Comparison of ENCODE assay signal across 25 cellular contexts in genomic region chr5:1467341-1468246, GRCh38. TPM values are rescaled to one million over a fixed set of nuclear protein-coding genes. Genes with fewer than 3 reads are reported as not detected.
A peak's percentile ranks its signal among the peaks of the same experiment; 100 is the strongest.
DNase-seq lines count a peak whose midpoint lies in the region; ATAC-seq, FAIRE-seq and TF ChIP-seq lines count a peak whose summit lies in the region.
"Had no signal": no experiment of that assay in that cellular context is flagged by ENCODE, and none has a peak within 500 bp of the region (broad histone marks: within the 10 kb centered on the region; RNA-seq: fewer than 3 reads in every experiment).

No MANE protein-coding gene starts in this region.

- H3K27ac Mint-ChIP-seq in natural killer cell, result peak overlapping the region; percentile 63 to 66
- H3K27ac Mint-ChIP-seq in natural killer cell treated with Interleukin-12 subunit alpha and Interleukin-12 subunit beta and Interleukin-15 and Interleukin-18, amount 100 ng/mL, for 72 hours, result peak overlapping the region in 1 of 2 donors; percentile 43
- H3K27ac Mint-ChIP-seq in neural progenitor cell, result peak overlapping the region; percentile 46

- H3K27ac ChIP-seq in H1 (ENCODE audit: low read depth, low read length) (no peak overlapping the region), neural progenitor cell (no peak overlapping the region)
- H3K27ac ChIP-seq: BLaER1 treated with 17β-estradiol and CSF1 and Interleukin-3, amounts not matched to agents 10 nM and 100 nM; body of pancreas; pancreas had no signal

- H3K18ac ChIP-seq in H1 (ENCODE audit: extremely low read depth, low read length), result no peak overlapping the region

- DNase-seq in natural killer cell (no peak), H1 (ENCODE audit: low read depth in 1 of 2, low spot score in 2 of 2) (no peak), neural progenitor cell (ENCODE audit: low spot score) (no peak), HCEC 1CT (no peak), GM12891 (ENCODE audit: insufficient read length, low spot score) (no peak)
- no peak for DNase-seq in natural killer cell treated with Interleukin-12 subunit alpha and Interleukin-12 subunit beta and Interleukin-15 and Interleukin-18, amount 100 ng/mL, for 72 hours (ENCODE audit: low spot score)
- DNase-seq: activated gamma-delta T cell; effector memory CD4-positive, alpha-beta T cell; Kasumi-1; NCI-H2227 treated with DMSO at 0.1 percent for 48 hours; NCI-H774; SHP77 treated with DMSO at 0.1 percent for 48 hours had no signal

- H2AFZ ChIP-seq in H1 (ENCODE audit: low read length) (no peak overlapping the region), neural progenitor cell (replicated peaks) (no peak overlapping the region)

- no peak overlapping the region for H2AK5ac ChIP-seq in H1 (ENCODE audit: low read depth, low read length)

- FAIRE-seq in H1 (lab: Jason Lieb, UNC), result no peak
- FAIRE-seq in GM12891 (lab: Jason Lieb, UNC), result no peak
- FAIRE-seq: colon, frontal cortex, keratinocyte, pancreas, TTC549 had no signal

- H3K36me3 Mint-ChIP-seq in natural killer cell, result peaks cover 6% of the 10 kb centered on the region
- peaks cover 22% of the 10 kb centered on the region for H3K36me3 Mint-ChIP-seq in natural killer cell treated with Interleukin-12 subunit alpha and Interleukin-12 subunit beta and Interleukin-15 and Interleukin-18, amount 100 ng/mL, for 72 hours
- peaks cover 28% of the 10 kb centered on the region for H3K36me3 Mint-ChIP-seq in neural progenitor cell

- peaks cover 19% of the 10 kb centered on the region for H3F3A ChIP-seq in neural progenitor cell (ENCODE audit: low read depth)

- TF ChIP-seq EP300 in H1 (IDR thresholded peaks at IDR 0.05; ENCODE audit: borderline replicate concordance in 1 of 2, low read depth in 2 of 2, low read length in 2 of 2), result no peak

- WGBS in H1 (ENCODE audit: extremely low coverage in 1 of 2, insufficient coverage in 1 of 2, insufficient read length in 1 of 2, insufficient replicate concordance in 2 of 2, low coverage in 1 of 2, low lambda C conversion rate in 2 of 2, missing lambda C conversion rate in 1 of 2), 2 experiments, result 93% methylated on average over 35 of the region's 51 CpGs; no CpG with 5 or more reads in 1 of the 2 experiments

- H3K9me3 ChIP-seq in H1 (ENCODE audit: insufficient read depth in 2 of 2, low read depth in 1 of 2, low read length in 1 of 2) (peaks cover 9 to 10% of the 10 kb centered on the region in 2 experiments; a peak in 2 of 4 replicates), neural progenitor cell (ENCODE audit: low read depth) (no peaks in the 10 kb centered on the region)
- H3K9me3 ChIP-seq: body of pancreas, pancreas had no signal

- H2BK12ac ChIP-seq in H1 (ENCODE audit: low read depth, low read length), result no peak overlapping the region

- H3K4me1 Mint-ChIP-seq in natural killer cell (peaks cover 18 to 20% of the 10 kb centered on the region in 2 donors), neural progenitor cell (peaks cover 18% of the 10 kb centered on the region)
- peaks cover 12 to 26% of the 10 kb centered on the region in 2 donors for H3K4me1 Mint-ChIP-seq in natural killer cell treated with Interleukin-12 subunit alpha and Interleukin-12 subunit beta and Interleukin-15 and Interleukin-18, amount 100 ng/mL, for 72 hours (ENCODE audit: low read depth in 2 of 2)
- H3K4me1 Mint-ChIP-seq: T-cell had no signal

- H3K56ac ChIP-seq in H1 (replicated peaks; ENCODE audit: insufficient read length, low read depth, low read length), result no peak overlapping the region

- H3K27me3 ChIP-seq in H1 (replicated peaks in 1 of 4; ENCODE audit: control insufficient read depth in 3 of 4, extremely low read depth in 1 of 4, insufficient read depth in 3 of 4, low read length in 3 of 4), result no peaks in the 10 kb centered on the region; a peak in 1 of 7 replicates
- no peaks in the 10 kb centered on the region for H3K27me3 ChIP-seq in neural progenitor cell
- H3K27me3 ChIP-seq: BLaER1 treated with 17β-estradiol and CSF1 and Interleukin-3, amounts not matched to agents 10 nM and 100 nM; body of pancreas; pancreas had no signal

- no peak for TF ChIP-seq RAD21 in H1 (IDR thresholded peaks at IDR 0.05 in 1 of 2, conservative IDR thresholded peaks at IDR 0.05 in 1 of 2; ENCODE audit: low read depth in 2 of 2, low read length in 2 of 2)

- H3K4me1 ChIP-seq in H1 (replicated peaks in 1 of 4; ENCODE audit: control insufficient read depth in 3 of 4, insufficient read depth in 4 of 4, low read length in 3 of 4) (no peaks in the 10 kb centered on the region), neural progenitor cell (no peaks in the 10 kb centered on the region)
- H3K4me1 ChIP-seq: body of pancreas, pancreas had no signal

- H4K20me1 ChIP-seq in H1 (replicated peaks in 1 of 2; ENCODE audit: control insufficient read depth in 1 of 2, insufficient read depth in 2 of 2, low read length in 2 of 2) (peaks cover 0 to 22% of the 10 kb centered on the region in 2 experiments), neural progenitor cell (ENCODE audit: low read depth) (no peaks in the 10 kb centered on the region)

- no peak for ATAC-seq in natural killer cell
- ATAC-seq in natural killer cell treated with Interleukin-12 subunit alpha and Interleukin-12 subunit beta and Interleukin-15 and Interleukin-18, amount 100 ng/mL, for 72 hours, result no peak
- ATAC-seq in HG03139 (IDR thresholded peaks at IDR 0.05; ENCODE audit: unreplicated experiment), result no peak
- ATAC-seq in HG03097 (IDR thresholded peaks at IDR 0.05; ENCODE audit: low FRiP score, unreplicated experiment), result no peak
- ATAC-seq: body of pancreas, esophagus mucosa, T-cell had no signal

- peaks cover 10% of the 10 kb centered on the region; the same call in 1 of the 2 replicates for H3K79me1 ChIP-seq in H1 (ENCODE audit: low read depth, low read length)

- POLR2A ChIA-PET in H1 (lab: Charles Lee; ENCODE audit: partially characterized antibody), result interaction anchor here (0.8 to 1.5 kb wide), 4 partner anchors 13 to 122 kb away, joined by 3 to 6 read pairs (median 3); no protein-coding TSS in a partner anchor

- peak overlapping the region; percentile 15; the same call in 1 of the 2 replicates for H4K8ac ChIP-seq in H1 (ENCODE audit: extremely low read depth, insufficient read depth, low read length)

- H3K36me3 ChIP-seq in H1 (ENCODE audit: control insufficient read depth in 2 of 4, insufficient read depth in 4 of 4, low read length in 3 of 4) (peaks cover 20 to 77% (median 60%) of the 10 kb centered on the region in 4 experiments), neural progenitor cell (no peaks in the 10 kb centered on the region)

- H3K4me3 Mint-ChIP-seq in natural killer cell, result no peak overlapping the region
- no peak overlapping the region for H3K4me3 Mint-ChIP-seq in natural killer cell treated with Interleukin-12 subunit alpha and Interleukin-12 subunit beta and Interleukin-15 and Interleukin-18, amount 100 ng/mL, for 72 hours
- no peak overlapping the region for H3K4me3 Mint-ChIP-seq in neural progenitor cell
- H3K4me3 Mint-ChIP-seq: T-cell had no signal

- H2BK15ac ChIP-seq in H1 (ENCODE audit: low read length), result no peak overlapping the region

- H2BK20ac ChIP-seq in H1 (ENCODE audit: low read length), result no peak overlapping the region

- TF ChIP-seq CTCF in natural killer cell (IDR thresholded peaks at IDR 0.05) (no peak), H1 (IDR thresholded peaks at IDR 0.05; ENCODE audit: control extremely low read depth in 1 of 3, insufficient read depth in 1 of 3, low read depth in 1 of 3, low read length in 3 of 3) (no peak), neural progenitor cell (IDR thresholded peaks at IDR 0.05) (no peak)

- H3K79me2 ChIP-seq in H1 (ENCODE audit: control insufficient read depth in 1 of 2, insufficient read depth in 2 of 2, low read length in 2 of 2) (peaks cover 0 to 3% of the 10 kb centered on the region in 2 experiments; a peak in 1 of 4 replicates), neural progenitor cell (ENCODE audit: low read depth) (no peaks in the 10 kb centered on the region)

- TF ChIP-seq POLR2A in H1 (IDR thresholded peaks at IDR 0.05; ENCODE audit: control extremely low read depth in 1 of 2, low read depth in 2 of 2, low read length in 2 of 2) (no peak), GM12891 (IDR thresholded peaks at IDR 0.05; ENCODE audit: low read depth, low read length) (no peak)

- no peaks in the 10 kb centered on the region for H3K27me3 Mint-ChIP-seq in natural killer cell (ENCODE audit: low read depth in 2 of 2)
- no peaks in the 10 kb centered on the region for H3K27me3 Mint-ChIP-seq in natural killer cell treated with Interleukin-12 subunit alpha and Interleukin-12 subunit beta and Interleukin-15 and Interleukin-18, amount 100 ng/mL, for 72 hours
- peaks cover 20% of the 10 kb centered on the region for H3K27me3 Mint-ChIP-seq in neural progenitor cell (ENCODE audit: insufficient read depth, low read depth)
- H3K27me3 Mint-ChIP-seq: T-cell had no signal

- no peak overlapping the region for H3K9ac ChIP-seq in H1 (replicated peaks in 1 of 4; ENCODE audit: extremely low read depth in 1 of 4, low read depth in 3 of 4, low read length in 3 of 4)
- H3K9ac ChIP-seq in neural progenitor cell, result no peak overlapping the region
- H3K9ac ChIP-seq: BLaER1 treated with 17β-estradiol and CSF1 and Interleukin-3, amounts not matched to agents 10 nM and 100 nM had no signal

- no peak overlapping the region for H4K5ac ChIP-seq in H1 (ENCODE audit: insufficient read length, low read depth, low read length)

- H3K4me2 ChIP-seq in H1 (ENCODE audit: insufficient read depth in 1 of 2, low read depth in 2 of 2, low read length in 2 of 2) (no peak overlapping the region), neural progenitor cell (no peak overlapping the region)
- H3K4me2 ChIP-seq: BLaER1 treated with 17β-estradiol and CSF1 and Interleukin-3, amounts not matched to agents 10 nM and 100 nM had no signal

- H3K14ac ChIP-seq in H1 (ENCODE audit: insufficient read length), result no peak overlapping the region

- no peak overlapping the region for H2BK120ac ChIP-seq in H1 (replicated peaks; ENCODE audit: low read depth, low read length)

- H3K4me3 ChIP-seq in H1 (ENCODE audit: extremely low read depth in 1 of 4, insufficient read depth in 2 of 4, low read depth in 3 of 4, low read length in 4 of 4) (no peak overlapping the region), neural progenitor cell (no peak overlapping the region)
- H3K4me3 ChIP-seq: BLaER1 treated with 17β-estradiol and CSF1 and Interleukin-3, amounts not matched to agents 10 nM and 100 nM; body of pancreas; pancreas had no signal

- no peak overlapping the region for H4K91ac ChIP-seq in H1 (replicated peaks; ENCODE audit: insufficient read length, low read length)

- H3K23me2 ChIP-seq in H1 (ENCODE audit: low read depth, low read length), result 0 out of 2 replicates have a peak, but pooled peaks cover 1% of the 10 kb centered on the region

- H3K9me3 Mint-ChIP-seq in natural killer cell, result peaks cover 0 to 5% of the 10 kb centered on the region in 2 donors
- H3K9me3 Mint-ChIP-seq in natural killer cell treated with Interleukin-12 subunit alpha and Interleukin-12 subunit beta and Interleukin-15 and Interleukin-18, amount 100 ng/mL, for 72 hours, result peaks cover 12% of the 10 kb centered on the region
- peaks cover 9% of the 10 kb centered on the region for H3K9me3 Mint-ChIP-seq in neural progenitor cell
- H3K9me3 Mint-ChIP-seq: T-cell had no signal

- no peak overlapping the region for H3K4ac ChIP-seq in H1 (replicated peaks; ENCODE audit: insufficient read length, low read depth, low read length)

- no peak overlapping the region for H2BK5ac ChIP-seq in H1 (ENCODE audit: low read depth, low read length)

- no peak overlapping the region for H3K23ac ChIP-seq in H1 (ENCODE audit: insufficient read length)

- intact Hi-C loops in natural killer cell (cut with micrococcal nuclease), result no loop called here

- CTCF ChIA-PET in H1 (lab: Charles Lee; ENCODE audit: partially characterized antibody), result interaction anchor here (0.6 to 5.6 kb wide), 34 partner anchors 10 to 219 kb away, joined by 3 to 47 read pairs (median 4); no protein-coding TSS in a partner anchor

RNA-seq across cellular contexts. Expression of gene SLC6A3, which starts 22.4 kb away (rescaled TPM):
- not detected for total RNA-seq in natural killer cell
- not detected for total RNA-seq in natural killer cell treated with Interleukin-12 subunit alpha and Interleukin-12 subunit beta and Interleukin-15 and Interleukin-18, amount 100 ng/mL, for 72 hours
- total RNA-seq in H1 (2021; fragmentation: NEBNext Ultra II Directional; extraction: Animal tissue kit (Norgen Biotek cat#: 25700)), result 0.46 and 0.48 TPM in 2 replicates
- 0.86 and 0.91 TPM in 2 replicates for polyA plus RNA-seq in H1 (2011; rRNA removed)
- polyA plus RNA-seq in H1 (2011; cell fraction: cytosol; rRNA removed), result 0.57 TPM
- 1.9 TPM for polyA plus RNA-seq in H1 (2011; cell fraction: nucleus; rRNA removed)
- 0.55 to 0.88 TPM (median 0.75 TPM) in 4 replicates for polyA plus RNA-seq in H1 (2012, experiment 1 of 2)
- polyA plus RNA-seq in H1 (2012, experiment 2 of 2), result 0.58 TPM
- polyA plus RNA-seq in H1 (2013, experiment 1 of 2), result 0.77 TPM
- 0.94 TPM for polyA plus RNA-seq in H1 (2013, experiment 2 of 2)
- polyA minus RNA-seq in H1 (2011; rRNA and poly(A)+ RNA removed), result 1.0 and 1.1 TPM in 2 replicates
- 0.44 TPM for polyA minus RNA-seq in H1 (2011; cell fraction: cytosol; rRNA and poly(A)+ RNA removed)
- polyA minus RNA-seq in H1 (2011; cell fraction: nucleus; rRNA and poly(A)+ RNA removed), result 0.50 TPM
- 0.19 and 0.32 TPM in 2 replicates for total RNA-seq in neural progenitor cell (ENCODE audit: low replicate concordance)
- polyA plus RNA-seq in GM12891 (2012; ENCODE audit: low read depth, missing spikeins), result 0.05 TPM
- total RNA-seq: body of pancreas, frontal cortex, lung microvascular endothelial cell, pancreas, urinary bladder had no signal
- polyA plus RNA-seq: pancreas had no signal

RNA-seq across cellular contexts. Expression of gene LPCAT1, which starts 56.2 kb away (rescaled TPM):
- 100 to 1,000 TPM; 196 to 302 (median 252) TPM for total RNA-seq in natural killer cell
- total RNA-seq in natural killer cell treated with Interleukin-12 subunit alpha and Interleukin-12 subunit beta and Interleukin-15 and Interleukin-18, amount 100 ng/mL, for 72 hours, result 100 to 1,000 TPM in 1 of 2 donors, 10 to 100 TPM in 1; 90.0 to 179 TPM
- total RNA-seq in H1 (2021; fragmentation: NEBNext Ultra II Directional; extraction: Animal tissue kit (Norgen Biotek cat#: 25700)), result 260 and 266 TPM in 2 replicates
- polyA plus RNA-seq in H1 (2011; rRNA removed), result 107 and 168 TPM in 2 replicates
- polyA plus RNA-seq in H1 (2011; cell fraction: cytosol; rRNA removed), result 145 TPM
- polyA plus RNA-seq in H1 (2011; cell fraction: nucleus; rRNA removed), result 161 TPM
- 129 to 148 TPM (median 136 TPM) in 4 replicates for polyA plus RNA-seq in H1 (2012, experiment 1 of 2)
- polyA plus RNA-seq in H1 (2012, experiment 2 of 2), result 146 TPM
- 245 TPM for polyA plus RNA-seq in H1 (2013, experiment 1 of 2)
- 311 TPM for polyA plus RNA-seq in H1 (2013, experiment 2 of 2)
- polyA minus RNA-seq in H1 (2011; rRNA and poly(A)+ RNA removed), result 76.4 and 90.5 TPM in 2 replicates
- polyA minus RNA-seq in H1 (2011; cell fraction: cytosol; rRNA and poly(A)+ RNA removed), result 92.9 TPM
- 64.8 TPM for polyA minus RNA-seq in H1 (2011; cell fraction: nucleus; rRNA and poly(A)+ RNA removed)
- 76.5 and 108 TPM in 2 replicates for total RNA-seq in neural progenitor cell (ENCODE audit: low replicate concordance)
- polyA plus RNA-seq in GM12891 (2012; ENCODE audit: low read depth, missing spikeins), result 54.4 TPM
